10 cellular contexts compared by ENCODE assay signal in genomic region chr10:106836923-106837322, GRCh38.
DNase-seq lines count a peak whose midpoint lies in the region; ATAC-seq and TF ChIP-seq lines count a peak whose summit lies in the region.
"Had no signal": no experiment of that assay in that cellular context is flagged by ENCODE, and none has a peak within 500 bp of the region (broad histone marks: within the 10 kb centered on the region; RNA-seq: fewer than 3 reads in every experiment).

No MANE protein-coding gene starts in this region.

- DNase-seq in H4 (ENCODE audit: low spot score) (peak; percentile 16), HT1080 (ENCODE audit: low read depth) (peak; percentile 54), lower lobe of right lung (no peak), superior temporal gyrus (ENCODE audit: extremely low spot score) (no peak), MG63 (no peak), T1000 (lab: John Stamatoyannopoulos, UW) (no peak), NCI-H524 (lab: John Stamatoyannopoulos, UW) (no peak)
- DNase-seq: NCI-H345 had no signal

- H3K4me1 ChIP-seq in lower lobe of right lung = peaks cover 5% of the 10 kb centered on the region
- H3K4me1 ChIP-seq: esophagus muscularis mucosa had no signal

- intact Hi-C loops in lower lobe of right lung (cut with DNase I) = no loop called here

- H3K27me3 ChIP-seq in lower lobe of right lung (ENCODE audit: low read depth) = no peaks in the 10 kb centered on the region
- no peaks in the 10 kb centered on the region for H3K27me3 ChIP-seq in MG63
- H3K27me3 ChIP-seq: esophagus muscularis mucosa had no signal

- no peak for TF ChIP-seq CTCF in lower lobe of right lung (IDR thresholded peaks at IDR 0.05)

- ATAC-seq in GM18870 (IDR thresholded peaks at IDR 0.05; ENCODE audit: unreplicated experiment) = peak; percentile 99
- ATAC-seq in lower lobe of right lung = peak; percentile 46 to 69

- H3K9me3 ChIP-seq in lower lobe of right lung (no peaks in the 10 kb centered on the region), MG63 (no peaks in the 10 kb centered on the region)
- H3K9me3 ChIP-seq: esophagus muscularis mucosa had no signal

- H3K27ac ChIP-seq in lower lobe of right lung = no peak overlapping the region
- H3K27ac ChIP-seq: esophagus muscularis mucosa had no signal

- H3K4me3 ChIP-seq in lower lobe of right lung = no peak overlapping the region
- no peak overlapping the region for H3K4me3 ChIP-seq in MG63
- H3K4me3 ChIP-seq: esophagus muscularis mucosa had no signal

- H3K36me3 ChIP-seq in lower lobe of right lung = no peaks in the 10 kb centered on the region
- H3K36me3 ChIP-seq in MG63 = no peaks in the 10 kb centered on the region
- H3K36me3 ChIP-seq: esophagus muscularis mucosa had no signal

Comparison
In these comparisons a context has a peak if more than half of its experiments do, and no peak if none do; other contexts are left out.
1. DNase-seq: peak in H4 (single experiment) and HT1080 (single experiment); none in lower lobe of right lung (single experiment), superior temporal gyrus (single experiment), MG63 (single experiment), T1000 (single experiment) and NCI-H524 (0 of 2).